26 cellular contexts compared by ENCODE assay signal in the genomic region with DNA sequence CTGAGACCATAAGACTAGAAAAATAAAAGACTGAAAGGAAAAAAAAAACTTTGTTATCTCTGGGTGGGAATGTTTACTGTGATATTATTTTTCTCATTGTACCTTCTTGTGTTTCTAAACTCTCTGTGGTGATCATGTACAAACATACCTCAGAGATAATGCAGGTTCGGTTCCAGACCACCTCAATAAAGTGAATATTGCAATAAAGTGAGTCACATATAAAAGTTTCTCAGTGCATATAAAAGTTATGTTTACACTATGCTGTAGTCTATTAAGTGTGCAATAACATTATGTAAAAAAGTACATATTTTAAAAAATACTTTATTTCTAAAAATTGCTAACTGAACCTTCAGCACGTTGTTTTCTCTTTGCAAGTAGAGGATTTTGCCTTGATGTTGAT.
"Had no signal": no experiment of that assay in that cellular context is flagged by ENCODE, and none has a peak within 500 bp of the region (broad histone marks: within the 10 kb centered on the region; RNA-seq: fewer than 3 reads in every experiment).

No MANE protein-coding gene starts in this region.

- ATAC-seq: stimulated activated effector memory CD8-positive, alpha-beta T cell treated with anti-CD3 and anti-CD28 coated beads, Interleukin-12 subunit alpha, Interleukin-12 subunit beta, amount 100 ng/mL, for 72 hours; stimulated activated memory B cell treated with anti-CD40 and anti-IgM and Interleukin-4, amounts not matched to agents 10 μg/mL and 1 μg/mL and 100 μg/mL, for 72 hours; stimulated activated naive B cell treated with anti-CD40 and anti-IgM and Interleukin-4, amounts not matched to agents 10 μg/mL and 1 μg/mL and 100 μg/mL, for 72 hours; stimulated activated naive CD8-positive, alpha-beta T cell treated with anti-CD3 and anti-CD28 coated beads, Interleukin-15, amount 100 ng/mL, for 72 hours; stimulated activated naive CD8-positive, alpha-beta T cell treated with anti-CD3 and anti-CD28 coated beads, Interleukin-15, Interleukin-2, amounts not matched to agents 100 U/mL and 50 U/mL, for 24 hours; upper lobe of right lung had no signal

- H3K4me1 ChIP-seq: stomach, suprapubic skin, testis, thyroid gland, tibial artery, tibial nerve, transverse colon, upper lobe of left lung, upper lobe of right lung, uterus, vagina had no signal

- DNase-seq: stimulated activated CD4-positive, alpha-beta T cell treated with anti-CD3 and anti-CD28 coated beads, Interleukin-2, amount 100 ng/mL, for 48 hours; stimulated activated CD4-positive, alpha-beta T cell treated with anti-CD3 and anti-CD28 coated beads, Interleukin-4, amount 100 ng/mL, for 1 hour; stimulated activated CD4-positive, alpha-beta T cell treated with anti-CD3 and anti-CD28 coated beads, Interleukin-4, amount 100 ng/mL, for 24 hours; stimulated activated CD4-positive, alpha-beta T cell treated with anti-CD3 and anti-CD28 coated beads, Interleukin-4, amount 100 ng/mL, for 4 hours; stimulated activated CD8-positive, alpha-beta memory T cell treated with anti-CD3 and anti-CD28 coated beads, Interleukin-4, amount 100 ng/mL, for 48 hours; stimulated activated naive B cell treated with anti-CD40 and anti-IgM and Interleukin-4, amounts not matched to agents 10 μg/mL and 1 μg/mL and 100 μg/mL, for 72 hours; stimulated activated naive CD4-positive, alpha-beta T cell; stimulated activated naive CD4-positive, alpha-beta T cell treated with Interleukin-2 at 50 U/mL for 16 hours; stimulated activated naive CD8-positive, alpha-beta T cell treated with anti-CD3 and anti-CD28 coated beads, Interleukin-15, amount 100 ng/mL, for 72 hours; stimulated activated naive CD8-positive, alpha-beta T cell treated with anti-CD3 and anti-CD28 coated beads, Interleukin-15, Interleukin-2, amounts not matched to agents 100 U/mL and 50 U/mL, for 24 hours; stomach; substantia nigra; testis; thyroid gland; tibial artery; transverse colon; trophoblast cell; upper lobe of left lung; upper lobe of right lung; uterus had no signal

- H3K4me3 ChIP-seq: stomach, suprapubic skin, testis, thoracic aorta, thyroid gland, tibial artery, tibial nerve, transverse colon, upper lobe of left lung, upper lobe of right lung, uterus, vagina had no signal

- H3K36me3 ChIP-seq: stomach, suprapubic skin, thoracic aorta, thyroid gland, tibial artery, tibial nerve, transverse colon, upper lobe of left lung, upper lobe of right lung, uterus, vagina had no signal

- H3K27me3 ChIP-seq: stomach, suprapubic skin, testis, thyroid gland, tibial artery, tibial nerve, transverse colon, upper lobe of left lung, upper lobe of right lung, uterus, vagina had no signal

- H3K9me3 ChIP-seq: stomach, suprapubic skin, testis, thoracic aorta, thyroid gland, tibial artery, tibial nerve, transverse colon, upper lobe of left lung, upper lobe of right lung, uterus, vagina had no signal

- H3K27ac ChIP-seq: stomach, suprapubic skin, testis, thoracic aorta, thyroid gland, tibial artery, tibial nerve, transverse colon, upper lobe of left lung, upper lobe of right lung, uterus, vagina had no signal
